1 cellular context compared by ENCODE assay signal in the genomic region with DNA sequence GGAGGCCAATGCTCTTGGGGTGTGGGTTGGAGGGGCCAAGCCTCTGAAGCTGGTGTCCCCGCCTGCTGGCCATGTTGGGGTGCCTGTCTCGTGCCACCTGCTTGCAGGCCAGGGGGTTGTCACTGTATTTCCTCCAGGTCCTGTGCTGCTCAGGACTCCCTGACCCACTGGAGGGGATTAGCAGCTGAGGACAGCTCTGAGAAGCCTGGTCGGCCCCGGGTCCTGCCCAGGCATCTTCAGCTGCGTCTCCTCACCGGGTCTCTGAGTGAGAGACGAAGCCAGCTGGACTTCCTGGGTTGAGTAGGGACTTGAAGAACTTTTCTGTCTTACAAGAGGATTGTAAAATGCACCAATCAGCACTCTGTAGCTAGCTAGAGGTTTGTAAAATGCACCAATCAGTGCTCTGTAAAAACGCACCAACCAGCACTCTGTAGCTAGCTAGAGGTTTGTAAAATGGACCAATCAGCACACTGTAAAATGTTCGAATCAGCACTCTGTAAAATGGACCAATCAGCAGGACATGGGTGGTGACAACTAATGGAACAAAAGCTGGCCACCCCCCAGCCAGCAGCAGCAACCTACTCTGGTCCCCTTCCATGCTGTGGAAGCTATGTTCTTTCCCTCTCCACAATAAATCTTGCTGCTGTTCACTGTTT.
TF ChIP-seq lines count a peak whose summit lies in the region.

No MANE protein-coding gene starts in this region.

TF ChIP-seq in K562, 482 proteins besides CTCF, POLR2A, EP300 and RAD21 (continued from another document):
- 0 out of 2 replicates have a peak, but pooled peaks have one; percentile 17 for TF ChIP-seq MBD2 (IDR thresholded peaks at IDR 0.05; ENCODE audit: borderline replicate concordance, low read depth)
- TF ChIP-seq ZNF316 (IDR thresholded peaks at IDR 0.05): peak; percentile 72
- peak; percentile 31; the same call in 1 of the 2 replicates for TF ChIP-seq MAFG (tag; conservative IDR thresholded peaks at IDR 0.05)
